26 cellular contexts compared by ENCODE assay signal in genomic region chr3:132187746-132188145, GRCh38.
"Had no signal": no experiment of that assay in that cellular context is flagged by ENCODE, and none has a peak within 500 bp of the region (broad histone marks: within the 10 kb centered on the region; RNA-seq: fewer than 3 reads in every experiment).

No MANE protein-coding gene starts in this region.

- H3K4me2 ChIP-seq: PC-9 had no signal

- H3K4me1 ChIP-seq: SJCRH30 had no signal

- H2AFZ ChIP-seq: PC-9 had no signal

- H3K9me3 ChIP-seq: MG63, SJCRH30 had no signal

- DNase-seq: Kasumi-1, KBM-7, MG63, MV-4-11, NCI-H1092, NCI-H1436 treated with DMSO at 0.1 percent for 48 hours, NCI-H1694 treated with DMSO at 0.1 percent for 48 hours, NCI-H187 treated with DMSO at 0.1 percent for 48 hours, NCI-H2029, NCI-H2081 treated with DMSO at 0.1 percent for 48 hours, NCI-H2107, NCI-H2171, NCI-H226, NCI-H446 treated with DMSO at 0.1 percent for 48 hours, NCI-H510A, NCI-H526, NCI-H69, NCI-H748 treated with DMSO at 0.1 percent for 48 hours, PC-9, SHP77, SIG-M5, SJCRH30, T-cell, T-helper 17 cell had no signal

- H3K36me3 ChIP-seq: MG63, SJCRH30 had no signal

- H3K4me3 ChIP-seq: MG63, PC-9, SJCRH30, SK-N-MC had no signal

- H3K27ac ChIP-seq: PC-9, RWPE1, SJCRH30, SK-N-MC had no signal
